ENCODE assay signal across 19 cellular contexts in the genomic region with DNA sequence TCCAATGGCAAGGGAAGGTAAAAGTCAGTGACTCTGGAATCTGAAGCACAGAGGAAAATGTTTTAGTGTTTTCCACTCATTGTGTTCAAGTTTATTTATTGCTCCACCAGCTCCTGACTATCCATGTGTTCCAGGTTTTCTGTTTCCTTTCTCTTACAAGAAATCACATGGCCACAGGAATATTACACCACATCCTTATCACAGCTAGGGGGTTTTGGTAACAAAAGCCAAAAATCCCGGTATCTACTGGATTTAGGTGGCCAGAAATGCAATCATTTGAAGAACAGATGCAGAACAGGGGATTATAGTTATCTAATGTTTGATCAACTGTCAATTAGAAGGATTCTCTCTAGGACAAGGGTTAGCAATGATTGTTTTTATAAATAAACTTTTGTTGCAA. TPM values are rescaled to one million over a fixed set of nuclear protein-coding genes. Genes with fewer than 3 reads are reported as not detected.
A peak's percentile ranks its signal among the peaks of the same experiment; 100 is the strongest.
DNase-seq lines count a peak whose midpoint lies in the region; ATAC-seq and TF ChIP-seq lines count a peak whose summit lies in the region.
"Had no signal": no experiment of that assay in that cellular context is flagged by ENCODE, and none has a peak within 500 bp of the region (broad histone marks: within the 10 kb centered on the region; RNA-seq: fewer than 3 reads in every experiment).

No MANE protein-coding gene starts in this region.

- H3K36me3 ChIP-seq in suprapubic skin, result peaks cover 50% of the 10 kb centered on the region

- DNase-seq in DMS53 (lab: John Stamatoyannopoulos, UW) (peak; percentile 22), DMS53 treated with DMSO at 0.1 percent for 48 hours (lab: John Stamatoyannopoulos, UW; ENCODE audit: unreplicated experiment) (no peak), fibroblast of villous mesenchyme (ENCODE audit: low read depth) (peak; percentile 75), sciatic nerve (ENCODE audit: low spot score) (no peak), NCI-H748 (lab: John Stamatoyannopoulos, UW; ENCODE audit: unreplicated experiment) (no peak), cortex of kidney (lab: John Stamatoyannopoulos, UW) (no peak), suprapubic skin (ENCODE audit: low spot score in 2 of 2) (no peak)
- DNase-seq in activated naive CD8-positive, alpha-beta T cell treated with anti-CD3 and anti-CD28 coated beads, Interleukin-2, amount 50 U/mL, for 24 hours, result no peak
- DNase-seq: 8988T; activated CD4-positive, CD25-positive, alpha-beta regulatory T cell; activated CD8-positive, alpha-beta memory T cell treated with anti-CD3 and anti-CD28 coated beads, Interleukin-2, amount 10 ng/mL, durations not matched to agents 7 days and 5 days; heart right ventricle; KBM-7; NCI-H146; NCI-H524 treated with DMSO at 0.1 percent for 48 hours; substantia nigra; T-helper 1 cell had no signal

- H3K27me3 ChIP-seq in suprapubic skin, result no peaks in the 10 kb centered on the region
- H3K27me3 ChIP-seq: heart right ventricle had no signal

- no peaks in the 10 kb centered on the region for H3K9me3 ChIP-seq in suprapubic skin
- H3K9me3 ChIP-seq: heart right ventricle had no signal

- H3K27ac ChIP-seq in suprapubic skin, result no peak overlapping the region

- TF ChIP-seq CTCF in fibroblast of villous mesenchyme (IDR thresholded peaks at IDR 0.05; ENCODE audit: insufficient read depth, low read depth, low read length) (peak; percentile 34), suprapubic skin (IDR thresholded peaks at IDR 0.05) (no peak)

- no peaks in the 10 kb centered on the region for H3K9me3 Mint-ChIP-seq in activated naive CD8-positive, alpha-beta T cell treated with anti-CD3 and anti-CD28 coated beads, Interleukin-2, amount 50 U/mL, for 24 hours

- H3K4me3 Mint-ChIP-seq in activated naive CD8-positive, alpha-beta T cell treated with anti-CD3 and anti-CD28 coated beads, Interleukin-2, amount 50 U/mL, for 24 hours, result no peak overlapping the region
- H3K4me3 Mint-ChIP-seq: activated CD8-positive, alpha-beta memory T cell treated with anti-CD3 and anti-CD28 coated beads, Interleukin-2, amount 10 ng/mL, durations not matched to agents 7 days and 5 days had no signal

- no peak for TF ChIP-seq POLR2A in suprapubic skin (IDR thresholded peaks at IDR 0.05)

- WGBS in suprapubic skin, result 82% methylated on average over 1 of the region's 1 CpG

- intact Hi-C loops in sciatic nerve (cut with DNase I), result loop anchor here (5.0 kb wide), 1 partner anchor 145 kb away; the partner anchor contains the start of gene KANSL1

- peak overlapping the region; percentile 53 for H3K27ac Mint-ChIP-seq in activated naive CD8-positive, alpha-beta T cell treated with anti-CD3 and anti-CD28 coated beads, Interleukin-2, amount 50 U/mL, for 24 hours

- no peak for TF ChIP-seq EP300 in suprapubic skin (IDR thresholded peaks at IDR 0.05)

- no peaks in the 10 kb centered on the region for H3K27me3 Mint-ChIP-seq in activated naive CD8-positive, alpha-beta T cell treated with anti-CD3 and anti-CD28 coated beads, Interleukin-2, amount 50 U/mL, for 24 hours
- H3K27me3 Mint-ChIP-seq: activated CD8-positive, alpha-beta memory T cell treated with anti-CD3 and anti-CD28 coated beads, Interleukin-2, amount 10 ng/mL, durations not matched to agents 7 days and 5 days had no signal

- peaks cover 75% of the 10 kb centered on the region for H3K36me3 Mint-ChIP-seq in activated naive CD8-positive, alpha-beta T cell treated with anti-CD3 and anti-CD28 coated beads, Interleukin-2, amount 50 U/mL, for 24 hours (ENCODE audit: low read depth)

- H3K4me1 ChIP-seq in suprapubic skin, result peaks cover 15% of the 10 kb centered on the region

- peaks cover 51% of the 10 kb centered on the region for H3K4me1 Mint-ChIP-seq in activated naive CD8-positive, alpha-beta T cell treated with anti-CD3 and anti-CD28 coated beads, Interleukin-2, amount 50 U/mL, for 24 hours

- ATAC-seq in activated naive CD8-positive, alpha-beta T cell treated with anti-CD3 and anti-CD28 coated beads, Interleukin-2, amount 50 U/mL, for 24 hours, result no peak
- ATAC-seq in sciatic nerve, result peak; percentile 41
- ATAC-seq: activated CD8-positive, alpha-beta memory T cell treated with anti-CD3 and anti-CD28 coated beads, Interleukin-2, amount 10 ng/mL, durations not matched to agents 7 days and 5 days had no signal

- no peak overlapping the region for H3K4me3 ChIP-seq in fibroblast of villous mesenchyme (ENCODE audit: low read depth, low read length)
- no peak overlapping the region for H3K4me3 ChIP-seq in suprapubic skin
- H3K4me3 ChIP-seq: heart right ventricle had no signal

RNA-seq across cellular contexts. Expression of gene STH, which starts 47.9 kb away (rescaled TPM):
- total RNA-seq in fibroblast of villous mesenchyme (not detected in 2 replicates), sciatic nerve (not detected), suprapubic skin (not detected)
- total RNA-seq: activated CD8-positive, alpha-beta memory T cell treated with anti-CD3 and anti-CD28 coated beads, Interleukin-2, amount 10 ng/mL, durations not matched to agents 7 days and 5 days; cardiac septum; heart right ventricle; posterior vena cava had no signal

Comparison
In these comparisons a context has a peak if more than half of its experiments do, and no peak if none do; other contexts are left out.
1. DNase-seq: peak in DMS53 (single experiment) and fibroblast of villous mesenchyme (single experiment); none in DMS53 treated with DMSO at 0.1 percent for 48 hours (single experiment), activated naive CD8-positive, alpha-beta T cell treated with anti-CD3 and anti-CD28 coated beads, Interleukin-2, amount 50 U/mL, for 24 hours (single experiment), sciatic nerve (single experiment), NCI-H748 (single experiment), cortex of kidney (single experiment) and suprapubic skin (0 of 2).